In genomic region chr20:57692393-57692792, GRCh38 we compare ENCODE assay signal across 23 cellular contexts. TPM values are rescaled to one million over a fixed set of nuclear protein-coding genes. Genes with fewer than 3 reads are reported as not detected.
DNase-seq lines count a peak whose midpoint lies in the region; FAIRE-seq and TF ChIP-seq lines count a peak whose summit lies in the region.
"Had no signal": no experiment of that assay in that cellular context is flagged by ENCODE, and none has a peak within 500 bp of the region (broad histone marks: within the 10 kb centered on the region; RNA-seq: fewer than 3 reads in every experiment).

No MANE protein-coding gene starts in this region.

- intact Hi-C loops in ascending aorta (cut with DNase I) = loop anchor here (10.0 kb wide), 1 partner anchor 298 kb away; the partner anchor contains the start of gene RBM38
- intact Hi-C loops in stomach (cut with DNase I; ENCODE audit: low total_unique reads) = no loop called here

- H4K20me1 ChIP-seq in keratinocyte (ENCODE audit: control insufficient read depth, extremely low read depth, insufficient read depth, low read length) = no peaks in the 10 kb centered on the region

- TF ChIP-seq CTCF in C4-2B (conservative IDR thresholded peaks at IDR 0.05) = no peak
- TF ChIP-seq CTCF in ascending aorta (IDR thresholded peaks at IDR 0.05) = no peak
- TF ChIP-seq CTCF in keratinocyte (optimal IDR thresholded peaks at IDR 0.05 in 1 of 3, IDR thresholded peaks at IDR 0.05 in 1 of 3, conservative IDR thresholded peaks at IDR 0.05 in 1 of 3; ENCODE audit: extremely low read depth in 1 of 3, insufficient read depth in 2 of 3, low read length in 3 of 3) = no peak
- no peak for TF ChIP-seq CTCF in stomach (IDR thresholded peaks at IDR 0.05)

- H3K4me1 ChIP-seq in ascending aorta (peaks cover 46 to 87% of the 10 kb centered on the region in 2 donors), keratinocyte (ENCODE audit: control insufficient read depth, extremely low read depth, insufficient read depth, low read length) (peaks cover 100% of the 10 kb centered on the region), stomach (peaks cover 15 to 67% (median 46%) of the 10 kb centered on the region in 4 donors)

- 80 to 89% (median 83%) methylated on average over 4 to 10 of the region's 10 CpGs for WGBS in stomach, 5 donors

- H3K9me3 ChIP-seq in ascending aorta (no peaks in the 10 kb centered on the region), keratinocyte (ENCODE audit: control insufficient read depth, low read depth, low read length) (no peaks in the 10 kb centered on the region), stomach (no peaks in the 10 kb centered on the region)
- H3K9me3 ChIP-seq: heart left ventricle, thyroid gland had no signal

- peaks cover 6% of the 10 kb centered on the region for H3K9me1 ChIP-seq in keratinocyte (ENCODE audit: control insufficient read depth, extremely low read depth, insufficient read depth, low read length)

- no peak overlapping the region for H2AFZ ChIP-seq in keratinocyte (ENCODE audit: control insufficient read depth, low read length)
- H2AFZ ChIP-seq: GM23248 had no signal

- peak overlapping the region; percentile 73 for H3K4me2 ChIP-seq in keratinocyte (ENCODE audit: control insufficient read depth, extremely low read depth, insufficient read depth, low read depth, low read length)

- TF ChIP-seq EP300 in stomach (IDR thresholded peaks at IDR 0.05) = no peak

- TF ChIP-seq POLR2A in stomach (IDR thresholded peaks at IDR 0.05) = no peak

- H3K27ac ChIP-seq in C4-2B (peak overlapping the region; percentile 34), ascending aorta (peak overlapping the region; percentile 31 to 77), keratinocyte (ENCODE audit: control insufficient read depth, insufficient read depth, low read length) (peak overlapping the region; percentile 90), stomach (peak overlapping the region in 3 of 5 donors; percentile 41 to 60 (median 47))
- H3K27ac ChIP-seq: GM23248, heart left ventricle, thyroid gland had no signal

- H3K36me3 ChIP-seq in ascending aorta (no peaks in the 10 kb centered on the region), keratinocyte (ENCODE audit: control insufficient read depth in 2 of 2, extremely low read depth in 1 of 2, insufficient read depth in 2 of 2, low read length in 2 of 2) (peaks cover 9 to 28% of the 10 kb centered on the region in 2 experiments), stomach (no peaks in the 10 kb centered on the region)
- H3K36me3 ChIP-seq: heart left ventricle, thyroid gland had no signal

- H3K27me3 ChIP-seq in ascending aorta (no peaks in the 10 kb centered on the region), keratinocyte (ENCODE audit: control insufficient read depth, extremely low read depth, insufficient read depth, low read length) (no peaks in the 10 kb centered on the region), stomach (no peaks in the 10 kb centered on the region)
- H3K27me3 ChIP-seq: heart left ventricle, thyroid gland had no signal

- H3K79me2 ChIP-seq in keratinocyte (ENCODE audit: control insufficient read depth, insufficient read depth, low read length) = peaks cover 88% of the 10 kb centered on the region

- FAIRE-seq in keratinocyte (lab: Jason Lieb, UNC) = no peak
- FAIRE-seq: GM12878, HepG2 had no signal

- dilution Hi-C loops in keratinocyte (cut with MboI; ENCODE audit: extremely low pct_ligation_motif_present, low sequenced_read_pairs) = no loop called here

- DNase-seq in ascending aorta (ENCODE audit: low spot score in 2 of 2) (no peak), keratinocyte (ENCODE audit: low read depth, low spot score) (no peak), stomach (no peak), iPS-NIHi7 (ENCODE audit: extremely low spot score) (no peak), HK-2 (ENCODE audit: unreplicated experiment) (no peak), inferior parietal cortex (ENCODE audit: extremely low spot score) (no peak)
- DNase-seq in NK-92 treated with Interleukin-12 subunit alpha and Interleukin-12 subunit beta, amount 100 ng/mL, for 24 hours (lab: John Stamatoyannopoulos, UW) = no peak
- DNase-seq: activated CD4-positive, alpha-beta T cell treated with anti-CD3 and anti-CD28 coated beads, Interleukin-2, amount 10 ng/mL, durations not matched to agents 24 days and 14 days; activated T-cell treated with anti-CD3 and anti-CD28 coated beads, Interleukin-2, amount 50 U/mL, for 48 hours; effector CD8-positive, alpha-beta T cell; GM23248; heart left ventricle; Karpas-422; MV-4-11; NCI-H146; NCI-H2107; NCI-H446; SHP77; T-helper 9 cell had no signal

- H3K4me3 ChIP-seq in ascending aorta = peak overlapping the region in 1 of 2 donors; percentile 14
- H3K4me3 ChIP-seq in keratinocyte (ENCODE audit: control insufficient read depth in 2 of 3, extremely low read depth in 1 of 3, insufficient read depth in 2 of 3, low read depth in 1 of 3, low read length in 3 of 3) = no peak overlapping the region
- H3K4me3 ChIP-seq in stomach = no peak overlapping the region
- H3K4me3 ChIP-seq: GM12878, GM23248, heart left ventricle, thyroid gland had no signal

- peak overlapping the region; percentile 78 for H3K9ac ChIP-seq in keratinocyte (ENCODE audit: control insufficient read depth, extremely low read depth, insufficient read depth, low read length)
- H3K9ac ChIP-seq: GM23248 had no signal

RNA-seq across cellular contexts. Expression of gene PMEPA1, which starts 17.4 kb away (rescaled TPM):
- total RNA-seq in ascending aorta (56.8 TPM), stomach (10 to 100 TPM in 2 of 5 donors, 1 to 10 TPM in 2, not detected in 1; 5.3 to 17.2 (median 10.7) TPM)
- polyA plus RNA-seq in keratinocyte (29.0 to 84.0 TPM (median 50.7 TPM) in 3 replicates), stomach (10 to 100 TPM in 1 of 3 donors, 1 to 10 TPM in 2; 5.3 to 12.5 (median 5.4) TPM)
- polyA plus RNA-seq in keratinocyte (2011; ENCODE audit: low read depth) = 14.2 TPM
- 40.6 and 82.2 TPM in 2 replicates for polyA plus RNA-seq in keratinocyte (2011; cell fraction: cytosol; rRNA removed)
- 70.2 and 80.4 TPM in 2 replicates for polyA plus RNA-seq in keratinocyte (2011; cell fraction: nucleus; rRNA removed)
- polyA plus RNA-seq in keratinocyte (2012; ENCODE audit: low replicate concordance) = 20.6 and 151 TPM in 2 replicates
- polyA minus RNA-seq in keratinocyte = 41.7 to 94.9 TPM (median 50.4 TPM) in 3 replicates
- 149 TPM for polyA minus RNA-seq in keratinocyte (2011; cell fraction: cytosol; rRNA and poly(A)+ RNA removed)
- 70.1 and 74.7 TPM in 2 replicates for polyA minus RNA-seq in keratinocyte (2011; cell fraction: nucleus; rRNA and poly(A)+ RNA removed)
- total RNA-seq: HepG2 had no signal
- polyA plus RNA-seq: HepG2 had no signal

Comparison
In these comparisons a context has a peak if more than half of its experiments do, and no peak if none do; other contexts are left out.
1. H3K27ac ChIP-seq: peak in every context shown above with its lines; median percentile 90 in keratinocyte; 54 in ascending aorta; 47 in stomach; 34 in C4-2B.